In genomic region chr10:123621492-123621891, GRCh38 we compare ENCODE assay signal across 30 cellular contexts. TPM values are rescaled to one million over a fixed set of nuclear protein-coding genes. Genes with fewer than 3 reads are reported as not detected.
DNase-seq lines count a peak whose midpoint lies in the region; ATAC-seq and TF ChIP-seq lines count a peak whose summit lies in the region.
"Had no signal": no experiment of that assay in that cellular context is flagged by ENCODE, and none has a peak within 500 bp of the region (broad histone marks: within the 10 kb centered on the region; RNA-seq: fewer than 3 reads in every experiment).

No MANE protein-coding gene starts in this region.

- DNase-seq in BJ (ENCODE audit: low read depth) (peak; percentile 7), EL (peak; percentile 72), NCI-H510A treated with DMSO at 0.1 percent for 48 hours (lab: John Stamatoyannopoulos, UW) (peak; percentile 48), esophagus muscularis mucosa (ENCODE audit: extremely low spot score) (peak; percentile 64), NOMO-1 treated with DMSO at 0.1 percent for 48 hours (lab: John Stamatoyannopoulos, UW; ENCODE audit: unreplicated experiment) (no peak), PC-3 (no peak), tibial artery (no peak), NCI-H774 (lab: John Stamatoyannopoulos, UW) (no peak)
- DNase-seq: Caco-2; CD8-positive, alpha-beta T cell; DMS79 treated with DMSO at 0.1 percent for 48 hours; NCI-H1092; NCI-H1436; NCI-H187; NCI-H2081 treated with DMSO at 0.1 percent for 48 hours; NCI-H2171; NCI-H226; NCI-H748 treated with DMSO at 0.1 percent for 48 hours; SIG-M5; SK-N-SH; SW 1271; T-helper 17 cell had no signal

- H4K20me1 ChIP-seq in PC-3 (ENCODE audit: low read length) = no peaks in the 10 kb centered on the region

- 79% methylated on average over 2 of the region's 2 CpGs for WGBS in esophagus muscularis mucosa

- ATAC-seq in PC-3 = no peak
- ATAC-seq: A549; CD8-positive, alpha-beta T cell; GM23338; T-helper 17 cell had no signal

- H2AFZ ChIP-seq in PC-3 (ENCODE audit: low read length) = no peak overlapping the region
- H2AFZ ChIP-seq: GM23338 had no signal

- POLR2A ChIA-PET in BJ (lab: Charles Lee) = no interaction called here
- POLR2A ChIA-PET in PC-3 (lab: Charles Lee; ENCODE audit: unreplicated experiment) = no interaction called here

- H3F3A ChIP-seq in PC-3 (ENCODE audit: low read length, unreplicated experiment) = no peaks in the 10 kb centered on the region

- intact Hi-C loops in esophagus muscularis mucosa (cut with DNase I) (no loop called here), PC-3 (cut with micrococcal nuclease) (no loop called here), tibial artery (cut with DNase I; ENCODE audit: low total_unique reads) (no loop called here)

- H3K4me1 ChIP-seq in esophagus muscularis mucosa = no peaks in the 10 kb centered on the region
- no peaks in the 10 kb centered on the region for H3K4me1 ChIP-seq in PC-3 (ENCODE audit: insufficient read depth, low read length)
- no peaks in the 10 kb centered on the region for H3K4me1 ChIP-seq in tibial artery
- H3K4me1 ChIP-seq: A549, Caco-2, HAP-1 had no signal

- no peak overlapping the region for H3K9ac ChIP-seq in PC-3 (ENCODE audit: low read length)
- H3K9ac ChIP-seq: KMS-11, SK-N-SH had no signal

- no peak for TF ChIP-seq CTCF in BJ (IDR thresholded peaks at IDR 0.05; ENCODE audit: insufficient read depth, low read depth, low read length)
- no peak for TF ChIP-seq CTCF in esophagus muscularis mucosa (IDR thresholded peaks at IDR 0.05)
- no peak for TF ChIP-seq CTCF in PC-3 (conservative IDR thresholded peaks at IDR 0.05; ENCODE audit: low read depth, low read length)
- TF ChIP-seq CTCF in tibial artery (IDR thresholded peaks at IDR 0.05) = no peak

- H3K36me3 ChIP-seq in BJ (ENCODE audit: control insufficient read depth, insufficient read depth, low read length) = no peaks in the 10 kb centered on the region
- no peaks in the 10 kb centered on the region for H3K36me3 ChIP-seq in esophagus muscularis mucosa
- no peaks in the 10 kb centered on the region for H3K36me3 ChIP-seq in PC-3 (ENCODE audit: low read depth, low read length)
- H3K36me3 ChIP-seq in tibial artery = no peaks in the 10 kb centered on the region
- H3K36me3 ChIP-seq: HAP-1 had no signal

- H3K9me2 ChIP-seq in PC-3 (replicated peaks; ENCODE audit: low read length) = no peaks in the 10 kb centered on the region
- H3K9me2 ChIP-seq: SK-N-SH had no signal

- no peak overlapping the region for H3K4me2 ChIP-seq in PC-3 (ENCODE audit: low read length)
- H3K4me2 ChIP-seq: A549, GM23338, KMS-11, SK-N-SH had no signal

- no peaks in the 10 kb centered on the region for H3K9me3 ChIP-seq in esophagus muscularis mucosa
- H3K9me3 ChIP-seq in PC-3 (ENCODE audit: low read length) = no peaks in the 10 kb centered on the region
- no peaks in the 10 kb centered on the region for H3K9me3 ChIP-seq in tibial artery
- H3K9me3 ChIP-seq: A549, Caco-2, HAP-1, SK-N-SH had no signal

- H3K4me3 ChIP-seq in BJ (ENCODE audit: low read depth, low read length) (no peak overlapping the region), esophagus muscularis mucosa (no peak overlapping the region), PC-3 (ENCODE audit: low read length) (no peak overlapping the region), tibial artery (no peak overlapping the region)
- H3K4me3 ChIP-seq: A549, GM23338, HAP-1 had no signal

- no peak for TF ChIP-seq POLR2A in esophagus muscularis mucosa (IDR thresholded peaks at IDR 0.05; ENCODE audit: low read depth)

- no TSS peak for BruUV-seq in PC-3 (replicated peaks; lab: Mats Ljungman, UMichigan)

- H3K27me3 ChIP-seq in BJ (ENCODE audit: control insufficient read depth, insufficient read depth, low read length) = no peaks in the 10 kb centered on the region
- H3K27me3 ChIP-seq in esophagus muscularis mucosa = peaks cover 0 to 8% (median 0%) of the 10 kb centered on the region in 4 donors
- peaks cover 23% of the 10 kb centered on the region for H3K27me3 ChIP-seq in PC-3 (ENCODE audit: low read length)
- no peaks in the 10 kb centered on the region for H3K27me3 ChIP-seq in tibial artery

- no peaks in the 10 kb centered on the region for H3K79me2 ChIP-seq in PC-3 (ENCODE audit: low read length)

- no peak for TF ChIP-seq EP300 in esophagus muscularis mucosa (IDR thresholded peaks at IDR 0.05)

- CTCF ChIA-PET in BJ (lab: Yijun Ruan, JAX) = no interaction called here
- CTCF ChIA-PET in PC-3 (lab: Charles Lee) = no interaction called here

- no peak overlapping the region for H3K27ac ChIP-seq in esophagus muscularis mucosa (replicated peaks in 1 of 4)
- H3K27ac ChIP-seq in PC-3 (ENCODE audit: low read length) = no peak overlapping the region
- H3K27ac ChIP-seq in tibial artery = no peak overlapping the region
- H3K27ac ChIP-seq: A549, C4-2B, HL-60, KMS-11, RWPE1 had no signal

RNA-seq across cellular contexts. Expression of gene GPR26, which starts 44.7 kb away (rescaled TPM):
- polyA plus RNA-seq in BJ (2011; rRNA removed) = 0.01 TPM in 1 of 2 replicates, not detected in the other
- not detected in 2 replicates for polyA minus RNA-seq in BJ (2011; rRNA and poly(A)+ RNA removed)
- total RNA-seq in esophagus muscularis mucosa (not detected), PC-3 (2014; rRNA removed) (not detected in 2 replicates)
- total RNA-seq: Caco-2; CD8-positive, alpha-beta T cell; T-helper 17 cell had no signal
- polyA plus RNA-seq: A549, IgD-negative memory B cell, SK-N-SH had no signal

Comparison
In these comparisons a context has a peak if more than half of its experiments do, and no peak if none do; other contexts are left out.
1. DNase-seq: peak in BJ (single experiment), EL (single experiment), NCI-H510A treated with DMSO at 0.1 percent for 48 hours (single experiment) and esophagus muscularis mucosa (single experiment); none in NOMO-1 treated with DMSO at 0.1 percent for 48 hours (single experiment), PC-3 (single experiment), tibial artery (0 of 2) and NCI-H774 (single experiment).